ENCODE assay signal across 21 cellular contexts in the genomic region with DNA sequence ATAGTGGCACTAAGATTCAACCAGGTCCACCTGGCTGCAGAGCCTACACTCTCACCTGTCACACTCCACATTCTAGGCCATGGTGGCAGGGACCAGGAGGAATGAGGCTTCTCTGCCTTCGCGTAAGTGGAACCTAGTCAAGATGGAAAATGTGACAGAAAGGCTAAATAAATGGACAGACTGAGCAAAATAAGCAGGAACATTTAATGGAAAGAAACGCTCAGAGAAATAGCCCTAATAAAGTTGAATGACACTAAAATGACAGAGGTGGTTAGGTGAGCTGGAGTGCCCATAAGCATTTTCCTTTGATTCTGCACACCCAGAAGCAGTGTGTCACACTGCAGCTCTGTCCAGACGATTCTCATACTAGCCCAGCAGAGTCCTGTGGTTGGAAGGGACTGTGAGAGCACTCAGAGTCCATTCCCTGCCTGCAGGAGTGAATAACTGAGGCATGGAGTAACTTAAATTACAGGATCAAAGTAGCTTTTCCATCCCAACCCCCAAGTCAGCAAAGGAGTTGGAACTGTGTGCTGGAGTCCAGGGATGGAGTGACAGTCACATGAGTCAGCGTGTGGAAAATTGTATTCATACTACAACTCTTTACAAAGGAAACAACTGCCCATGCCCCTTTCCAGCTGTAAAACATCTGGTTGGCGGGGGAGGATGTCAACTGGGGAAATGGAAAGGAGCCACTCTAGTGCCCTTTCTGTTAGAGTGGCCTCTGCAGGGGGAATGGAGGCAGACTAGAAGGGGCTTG.
DNase-seq lines count a peak whose midpoint lies in the region; ATAC-seq, FAIRE-seq and TF ChIP-seq lines count a peak whose summit lies in the region.
"Had no signal": no experiment of that assay in that cellular context is flagged by ENCODE, and none has a peak within 500 bp of the region (broad histone marks: within the 10 kb centered on the region; RNA-seq: fewer than 3 reads in every experiment).

No MANE protein-coding gene starts in this region.

- no peak overlapping the region for H3K9ac ChIP-seq in HCT116 (ENCODE audit: low read length)
- no peak overlapping the region for H3K9ac ChIP-seq in astrocyte (ENCODE audit: low read length)
- no peak overlapping the region for H3K9ac ChIP-seq in smooth muscle cell (ENCODE audit: low read depth)
- H3K9ac ChIP-seq: BLaER1 had no signal

- ATAC-seq in HCT116: peak; percentile 50; the same call in 1 of the 2 replicates
- ATAC-seq in activated CD4-positive, alpha-beta T cell treated with anti-CD3 and anti-CD28 coated beads for 36 hours: no peak
- ATAC-seq: activated T-cell treated with anti-CD3 and anti-CD28 coated beads, Interleukin-2, amount 50 U/mL, for 4 hours; esophagus mucosa had no signal

- H3K36me3 ChIP-seq in HCT116 (ENCODE audit: control insufficient read depth in 1 of 2, insufficient read depth in 2 of 2, low read length in 2 of 2): no peaks in the 10 kb centered on the region
- no peaks in the 10 kb centered on the region for H3K36me3 ChIP-seq in astrocyte (ENCODE audit: insufficient read depth, low read length)
- H3K36me3 ChIP-seq in smooth muscle cell (ENCODE audit: low read depth): no peaks in the 10 kb centered on the region
- H3K36me3 ChIP-seq in ovary: no peaks in the 10 kb centered on the region
- H3K36me3 ChIP-seq: BLaER1, cardiac muscle cell had no signal

- H3K27me3 ChIP-seq in HCT116 (ENCODE audit: insufficient read depth, low read length) (no peaks in the 10 kb centered on the region), astrocyte (ENCODE audit: insufficient read depth, low read length) (peaks cover 48% of the 10 kb centered on the region), smooth muscle cell (ENCODE audit: low read depth) (no peaks in the 10 kb centered on the region), ovary (no peaks in the 10 kb centered on the region)
- H3K27me3 ChIP-seq: BLaER1 had no signal

- H4K20me1 ChIP-seq in HCT116 (ENCODE audit: insufficient read depth) (no peaks in the 10 kb centered on the region), astrocyte (ENCODE audit: insufficient read depth, low read length) (no peaks in the 10 kb centered on the region), smooth muscle cell (ENCODE audit: low read depth) (no peaks in the 10 kb centered on the region)
- H4K20me1 ChIP-seq: BLaER1 had no signal

- peaks cover 3% of the 10 kb centered on the region for H3K9me3 Mint-ChIP-seq in astrocyte (ENCODE audit: unreplicated experiment)
- peaks cover 4% of the 10 kb centered on the region for H3K9me3 Mint-ChIP-seq in activated CD4-positive, alpha-beta T cell treated with anti-CD3 and anti-CD28 coated beads for 36 hours (ENCODE audit: low read depth)
- peaks cover 2% of the 10 kb centered on the region for H3K9me3 Mint-ChIP-seq in activated naive CD4-positive, alpha-beta T cell treated with anti-CD3 and anti-CD28 coated beads for 36 hours
- H3K9me3 Mint-ChIP-seq: activated naive CD8-positive, alpha-beta T cell treated with anti-CD3 and anti-CD28 coated beads, Interleukin-2, amount 10 ng/mL, durations not matched to agents 7 days and 5 days; neural crest cell had no signal

- peak overlapping the region; percentile 16 for H3K4me3 Mint-ChIP-seq in astrocyte (ENCODE audit: unreplicated experiment)
- H3K4me3 Mint-ChIP-seq in activated CD4-positive, alpha-beta T cell treated with anti-CD3 and anti-CD28 coated beads for 36 hours: no peak overlapping the region
- H3K4me3 Mint-ChIP-seq in activated naive CD4-positive, alpha-beta T cell treated with anti-CD3 and anti-CD28 coated beads for 36 hours: no peak overlapping the region
- H3K4me3 Mint-ChIP-seq: activated CD4-positive, alpha-beta memory T cell treated with anti-CD3 and anti-CD28 coated beads for 36 hours; activated naive CD8-positive, alpha-beta T cell treated with anti-CD3 and anti-CD28 coated beads, Interleukin-2, amount 10 ng/mL, durations not matched to agents 7 days and 5 days; activated T-cell treated with anti-CD3 and anti-CD28 coated beads, Interleukin-2, amount 50 U/mL, for 4 hours; neural crest cell had no signal

- no peaks in the 10 kb centered on the region; the same call in 1 of the 2 replicates for H3K9me2 ChIP-seq in HCT116 (ENCODE audit: insufficient read depth)

- H3K4me1 Mint-ChIP-seq in astrocyte (ENCODE audit: low read depth, unreplicated experiment): peaks cover 14% of the 10 kb centered on the region
- H3K4me1 Mint-ChIP-seq in activated CD4-positive, alpha-beta T cell treated with anti-CD3 and anti-CD28 coated beads for 36 hours: no peaks in the 10 kb centered on the region
- no peaks in the 10 kb centered on the region for H3K4me1 Mint-ChIP-seq in activated naive CD4-positive, alpha-beta T cell treated with anti-CD3 and anti-CD28 coated beads for 36 hours (ENCODE audit: low read depth)
- H3K4me1 Mint-ChIP-seq: activated naive CD8-positive, alpha-beta T cell treated with anti-CD3 and anti-CD28 coated beads, Interleukin-2, amount 10 ng/mL, durations not matched to agents 7 days and 5 days had no signal

- H3K4me3 ChIP-seq in HCT116 (replicated peaks in 1 of 2; ENCODE audit: low read depth in 1 of 2, low read length in 2 of 2) (no peak overlapping the region), astrocyte (ENCODE audit: insufficient read depth, low read depth, low read length) (no peak overlapping the region), smooth muscle cell (no peak overlapping the region), ovary (no peak overlapping the region)
- H3K4me3 ChIP-seq: BLaER1, cardiac muscle cell had no signal

- TF ChIP-seq RAD21 in HCT116 (IDR thresholded peaks at IDR 0.05; ENCODE audit: low read depth): no peak

- no peaks in the 10 kb centered on the region for H3K36me3 Mint-ChIP-seq in astrocyte (ENCODE audit: low read depth, unreplicated experiment)
- no peaks in the 10 kb centered on the region for H3K36me3 Mint-ChIP-seq in activated CD4-positive, alpha-beta T cell treated with anti-CD3 and anti-CD28 coated beads for 36 hours (ENCODE audit: low read depth)
- H3K36me3 Mint-ChIP-seq in activated naive CD4-positive, alpha-beta T cell treated with anti-CD3 and anti-CD28 coated beads for 36 hours (ENCODE audit: low read depth): no peaks in the 10 kb centered on the region
- H3K36me3 Mint-ChIP-seq: activated CD4-positive, alpha-beta memory T cell treated with anti-CD3 and anti-CD28 coated beads for 36 hours; activated naive CD8-positive, alpha-beta T cell treated with anti-CD3 and anti-CD28 coated beads, Interleukin-2, amount 10 ng/mL, durations not matched to agents 7 days and 5 days had no signal

- no peaks in the 10 kb centered on the region for H3F3A ChIP-seq in smooth muscle cell (ENCODE audit: low read depth)

- DNase-seq in HCT116 (ENCODE audit: low read depth, low spot score) (no peak), astrocyte (ENCODE audit: low read depth) (peak; percentile 32), fibroblast of peridontal ligament (ENCODE audit: extremely low read depth) (peak; percentile 16), smooth muscle cell (lab: John Stamatoyannopoulos, UW; ENCODE audit: unreplicated experiment) (no peak), ovary (no peak)
- no peak for DNase-seq in activated CD4-positive, CD25-positive, alpha-beta regulatory T cell (lab: John Stamatoyannopoulos, UW)
- no peak for DNase-seq in activated CD4-positive, alpha-beta T cell treated with anti-CD3 and anti-CD28 coated beads for 36 hours
- no peak for DNase-seq in activated naive CD4-positive, alpha-beta T cell treated with anti-CD3 and anti-CD28 coated beads for 36 hours
- DNase-seq: activated CD4-positive, alpha-beta memory T cell treated with anti-CD3 and anti-CD28 coated beads for 36 hours; activated naive CD8-positive, alpha-beta T cell treated with anti-CD3 and anti-CD28 coated beads, Interleukin-2, amount 10 ng/mL, durations not matched to agents 7 days and 5 days; activated T-cell treated with anti-CD3 and anti-CD28 coated beads, Interleukin-2, amount 50 U/mL, for 4 hours; kidney; mesendoderm; NCI-H187; Right ventricle myocardium superior; stimulated activated CD4-positive, alpha-beta T cell treated with anti-CD3 and anti-CD28 coated beads, Interleukin-12 subunit alpha, Interleukin-12 subunit beta, amount 100 ng/mL, for 4 hours; T-helper 1 cell had no signal

- no TSS peak for BruUV-seq in HCT116 (replicated peaks; lab: Mats Ljungman, UMichigan)

- no peak for TF ChIP-seq POLR2A in HCT116 (IDR thresholded peaks at IDR 0.05; ENCODE audit: borderline replicate concordance, extremely low read depth, insufficient read depth, insufficient read length)
- no peak for TF ChIP-seq POLR2A in ovary (IDR thresholded peaks at IDR 0.05)

- H3K79me2 ChIP-seq in HCT116 (ENCODE audit: insufficient read depth, low read length) (no peaks in the 10 kb centered on the region), astrocyte (ENCODE audit: insufficient read depth, low read length) (no peaks in the 10 kb centered on the region), smooth muscle cell (ENCODE audit: low read depth) (no peaks in the 10 kb centered on the region)

- TF ChIP-seq CTCF in HCT116 (IDR thresholded peaks at IDR 0.05 in 2 of 3, conservative IDR thresholded peaks at IDR 0.05 in 1 of 3; ENCODE audit: borderline replicate concordance in 1 of 3, insufficient read depth in 1 of 3, low read depth in 2 of 3, low read length in 2 of 3): no peak
- no peak for TF ChIP-seq CTCF in astrocyte (IDR thresholded peaks at IDR 0.05; ENCODE audit: insufficient read depth, low read depth, low read length)
- no peak for TF ChIP-seq CTCF in smooth muscle cell (IDR thresholded peaks at IDR 0.05; ENCODE audit: borderline replicate concordance, insufficient read depth, poor library complexity, severe bottlenecking)
- TF ChIP-seq CTCF in ovary (IDR thresholded peaks at IDR 0.05): no peak

- CTCF ChIA-PET in HCT116 (lab: Charles Lee): interaction anchor here (1.2 kb wide), 1 partner anchor 141 kb away, joined by 4 read pairs; no protein-coding TSS in a partner anchor
- CTCF ChIA-PET in activated CD4-positive, alpha-beta T cell treated with anti-CD3 and anti-CD28 coated beads for 36 hours (lab: Charles Lee): interaction anchor here (0.7 to 1.6 kb wide), 2 partner anchors 18 to 104 kb away, joined by 4 read pairs; no protein-coding TSS in a partner anchor
- CTCF ChIA-PET in activated naive CD4-positive, alpha-beta T cell treated with anti-CD3 and anti-CD28 coated beads for 36 hours (lab: Charles Lee): interaction anchor here (3.4 kb wide), 1 partner anchor 18 kb away, joined by 12 read pairs; no protein-coding TSS in a partner anchor

- H3K4me1 ChIP-seq in HCT116 (ENCODE audit: control insufficient read depth in 1 of 2, insufficient read depth in 2 of 2, low read length in 2 of 2): peaks cover 0 to 20% of the 10 kb centered on the region in 2 experiments; a peak in 2 of 4 replicates
- peaks cover 8% of the 10 kb centered on the region for H3K4me1 ChIP-seq in astrocyte (ENCODE audit: insufficient read depth, low read length)
- no peaks in the 10 kb centered on the region for H3K4me1 ChIP-seq in smooth muscle cell (ENCODE audit: low read depth)
- H3K4me1 ChIP-seq in ovary (ENCODE audit: insufficient read depth): no peaks in the 10 kb centered on the region
- H3K4me1 ChIP-seq: BLaER1 had no signal

- intact Hi-C loops in HCT116 (cut with micrococcal nuclease): no loop called here
- intact Hi-C loops in activated CD4-positive, alpha-beta T cell treated with anti-CD3 and anti-CD28 coated beads for 36 hours (cut with DNase I, micrococcal nuclease): no loop called here
- intact Hi-C loops in ovary (cut with DNase I): loop anchor here in 1 of 4 donors (10.0 kb wide), 1 partner anchor 526 kb away; no protein-coding TSS in a partner anchor
- intact Hi-C loops in activated naive CD4-positive, alpha-beta T cell treated with anti-CD3 and anti-CD28 coated beads for 36 hours (cut with micrococcal nuclease): no loop called here

- H2AFZ ChIP-seq in HCT116 (ENCODE audit: low read depth, low read length, poor library complexity, severe bottlenecking): no peak overlapping the region
- no peak overlapping the region for H2AFZ ChIP-seq in astrocyte (ENCODE audit: low read depth, low read length)
- H2AFZ ChIP-seq in smooth muscle cell (ENCODE audit: low read depth): no peak overlapping the region

- POLR2A ChIA-PET in HCT116 (lab: Charles Lee): interaction anchor here (3.0 kb wide), 1 partner anchor 10 kb away, joined by 10 read pairs; no protein-coding TSS in a partner anchor
- POLR2A ChIA-PET in activated CD4-positive, alpha-beta T cell treated with anti-CD3 and anti-CD28 coated beads for 36 hours (lab: Charles Lee): no interaction called here

- TF ChIP-seq EP300 in ovary (IDR thresholded peaks at IDR 0.05): no peak

- RAD21 ChIA-PET in HCT116 (lab: Charles Lee; ENCODE audit: low non-redundant PET in 1 of 2, low total read pairs in 2 of 2, uncharacterized antibody in 2 of 2, unreplicated experiment in 2 of 2): no interaction called here

- H3K9me3 ChIP-seq in HCT116 (ENCODE audit: control insufficient read depth in 1 of 2, insufficient read depth in 1 of 2, low read depth in 1 of 2, low read length in 2 of 2) (no peaks in the 10 kb centered on the region), astrocyte (ENCODE audit: insufficient read depth, low read depth, low read length) (no peaks in the 10 kb centered on the region), smooth muscle cell (replicated peaks; ENCODE audit: low read depth) (no peaks in the 10 kb centered on the region), ovary (no peaks in the 10 kb centered on the region)

- FAIRE-seq in astrocyte (lab: Jason Lieb, UNC): no peak
- FAIRE-seq: kidney had no signal

- WGBS in smooth muscle cell (ENCODE audit: low lambda C conversion rate): 37% methylated on average over 6 of the region's 6 CpGs
- 62 to 67% (median 66%) methylated on average over 6 of the region's 6 CpGs for WGBS in ovary, 3 donors

- peak overlapping the region; percentile 58 for H3K4me2 ChIP-seq in HCT116 (ENCODE audit: low read length)
- peak overlapping the region; percentile 24 for H3K4me2 ChIP-seq in astrocyte (ENCODE audit: low read length)
- peak overlapping the region; percentile 21 for H3K4me2 ChIP-seq in smooth muscle cell
- H3K4me2 ChIP-seq: BLaER1 had no signal

- H3K27ac ChIP-seq in HCT116 (ENCODE audit: low read depth, low read length) (no peak overlapping the region), astrocyte (ENCODE audit: low read depth, low read length) (no peak overlapping the region), smooth muscle cell (ENCODE audit: low read depth) (peak overlapping the region; percentile 41), ovary (no peak overlapping the region)
- H3K27ac ChIP-seq: BLaER1, cardiac muscle cell had no signal

- H3K27me3 Mint-ChIP-seq in astrocyte (ENCODE audit: low read depth, unreplicated experiment): no peaks in the 10 kb centered on the region
- H3K27me3 Mint-ChIP-seq in activated CD4-positive, alpha-beta T cell treated with anti-CD3 and anti-CD28 coated beads for 36 hours: peaks cover 2% of the 10 kb centered on the region
- H3K27me3 Mint-ChIP-seq in activated naive CD4-positive, alpha-beta T cell treated with anti-CD3 and anti-CD28 coated beads for 36 hours (ENCODE audit: low read depth): no peaks in the 10 kb centered on the region
- H3K27me3 Mint-ChIP-seq: activated CD4-positive, alpha-beta memory T cell treated with anti-CD3 and anti-CD28 coated beads for 36 hours had no signal

- H3K27ac Mint-ChIP-seq in astrocyte (ENCODE audit: unreplicated experiment): no peak overlapping the region
- H3K27ac Mint-ChIP-seq in activated CD4-positive, alpha-beta T cell treated with anti-CD3 and anti-CD28 coated beads for 36 hours: no peak overlapping the region
- no peak overlapping the region for H3K27ac Mint-ChIP-seq in activated naive CD4-positive, alpha-beta T cell treated with anti-CD3 and anti-CD28 coated beads for 36 hours
- H3K27ac Mint-ChIP-seq: activated CD4-positive, alpha-beta memory T cell treated with anti-CD3 and anti-CD28 coated beads for 36 hours; activated naive CD8-positive, alpha-beta T cell treated with anti-CD3 and anti-CD28 coated beads, Interleukin-2, amount 10 ng/mL, durations not matched to agents 7 days and 5 days had no signal

Comparison
In these comparisons a context has a peak if more than half of its experiments do, and no peak if none do; other contexts are left out.
1. DNase-seq: peak in astrocyte (single experiment) and fibroblast of peridontal ligament (single experiment); none in HCT116 (single experiment), smooth muscle cell (single experiment), activated CD4-positive, CD25-positive, alpha-beta regulatory T cell (0 of 4), activated CD4-positive, alpha-beta T cell treated with anti-CD3 and anti-CD28 coated beads for 36 hours (single experiment), ovary (0 of 5) and activated naive CD4-positive, alpha-beta T cell treated with anti-CD3 and anti-CD28 coated beads for 36 hours (single experiment).
2. Peak in every context shown above with its lines, with median percentiles within 50 percentile points of each other: H3K4me2 ChIP-seq.